In genomic region chr6:168938546-168938945, GRCh38 we compare ENCODE assay signal across 16 cellular contexts.
DNase-seq lines count a peak whose midpoint lies in the region; ATAC-seq and TF ChIP-seq lines count a peak whose summit lies in the region.
"Had no signal": no experiment of that assay in that cellular context is flagged by ENCODE, and none has a peak within 500 bp of the region (broad histone marks: within the 10 kb centered on the region; RNA-seq: fewer than 3 reads in every experiment).

No MANE protein-coding gene starts in this region.

- peaks cover 3 to 26% (median 9%) of the 10 kb centered on the region in 4 donors for H3K4me1 ChIP-seq in esophagus muscularis mucosa
- peaks cover 0 to 15% (median 8%) of the 10 kb centered on the region in 4 donors for H3K4me1 ChIP-seq in transverse colon
- H3K4me1 ChIP-seq in ovary (ENCODE audit: insufficient read depth), result peaks cover 30% of the 10 kb centered on the region
- H3K4me1 ChIP-seq: BE2C, HAP-1 had no signal

- H3K36me3 Mint-ChIP-seq in nephron (ENCODE audit: low read depth), result no peaks in the 10 kb centered on the region
- H3K36me3 Mint-ChIP-seq: CD14-positive monocyte; CD8-positive, alpha-beta T cell had no signal

- H3K27me3 Mint-ChIP-seq in nephron (ENCODE audit: low read depth), result peaks cover 15% of the 10 kb centered on the region

- H3K36me3 ChIP-seq in esophagus muscularis mucosa (no peaks in the 10 kb centered on the region), transverse colon (no peaks in the 10 kb centered on the region), ovary (no peaks in the 10 kb centered on the region)
- H3K36me3 ChIP-seq: BE2C, HAP-1 had no signal

- no peak overlapping the region for H3K4me3 ChIP-seq in esophagus muscularis mucosa
- no peak overlapping the region for H3K4me3 ChIP-seq in transverse colon
- no peak overlapping the region for H3K4me3 ChIP-seq in ovary
- H3K4me3 ChIP-seq: HAP-1 had no signal

- H3K27ac ChIP-seq in esophagus muscularis mucosa (replicated peaks in 1 of 4) (no peak overlapping the region), transverse colon (peak overlapping the region in 3 of 4 donors; percentile 12 to 67 (median 48)), ovary (peak overlapping the region in 1 of 2 donors; percentile 37)

- H3K27me3 ChIP-seq in esophagus muscularis mucosa (no peaks in the 10 kb centered on the region), transverse colon (no peaks in the 10 kb centered on the region), ovary (no peaks in the 10 kb centered on the region)

- intact Hi-C loops in esophagus muscularis mucosa (cut with DNase I) (no loop called here), transverse colon (cut with DNase I; ENCODE audit: low total_unique reads) (no loop called here), ovary (cut with DNase I) (no loop called here), Right ventricle myocardium inferior (cut with DNase I) (no loop called here)

- H3K4me1 Mint-ChIP-seq in nephron, result peaks cover 53% of the 10 kb centered on the region
- H3K4me1 Mint-ChIP-seq: CD14-positive monocyte had no signal

- TF ChIP-seq EP300 in Ishikawa (IDR thresholded peaks at IDR 0.05; ENCODE audit: borderline replicate concordance) (no peak), esophagus muscularis mucosa (IDR thresholded peaks at IDR 0.05) (no peak), transverse colon (IDR thresholded peaks at IDR 0.05; ENCODE audit: low read depth) (no peak), ovary (IDR thresholded peaks at IDR 0.05) (no peak)

- no peak for TF ChIP-seq POLR2A in esophagus muscularis mucosa (IDR thresholded peaks at IDR 0.05; ENCODE audit: low read depth)
- TF ChIP-seq POLR2A in transverse colon (IDR thresholded peaks at IDR 0.05), result no peak
- TF ChIP-seq POLR2A in ovary (IDR thresholded peaks at IDR 0.05), result no peak

- peak overlapping the region in 1 of 3 experiments; percentile 35 for H3K4me3 Mint-ChIP-seq in nephron
- H3K4me3 Mint-ChIP-seq: CD14-positive monocyte; CD8-positive, alpha-beta T cell had no signal

- H3K9me3 ChIP-seq in esophagus muscularis mucosa, result no peaks in the 10 kb centered on the region
- H3K9me3 ChIP-seq in transverse colon, result no peaks in the 10 kb centered on the region
- no peaks in the 10 kb centered on the region for H3K9me3 ChIP-seq in ovary
- H3K9me3 ChIP-seq: BE2C, HAP-1 had no signal

- H3K27ac Mint-ChIP-seq in nephron, result peak overlapping the region; percentile 43 to 81 (median 48)
- H3K27ac Mint-ChIP-seq: CD14-positive monocyte; CD8-positive, alpha-beta T cell had no signal

- TF ChIP-seq RAD21 in Ishikawa (IDR thresholded peaks at IDR 0.05; ENCODE audit: low read depth), result no peak

- no peak for ATAC-seq in Right ventricle myocardium inferior
- ATAC-seq: CD8-positive, alpha-beta T cell had no signal

- WGBS in esophagus muscularis mucosa, result 72% methylated on average over 12 of the region's 12 CpGs
- 46 to 78% methylated on average over 9 to 12 of the region's 12 CpGs for WGBS in transverse colon (ENCODE audit: low coverage in 1 of 2), 2 donors
- WGBS in ovary, 3 donors, result 38 to 62% (median 40%) methylated on average over 12 of the region's 12 CpGs

- peaks cover 4% of the 10 kb centered on the region for H3K9me3 Mint-ChIP-seq in nephron
- H3K9me3 Mint-ChIP-seq: CD8-positive, alpha-beta T cell had no signal

- in situ Hi-C loops in transverse colon (cut with MboI; ENCODE audit: low pct_ligation_motif_present in 1 of 4, low pct_unique_long_range_greater_than_20kb in 1 of 4, low sequenced_read_pairs in 3 of 4), result no loop called here

- DNase-seq in esophagus muscularis mucosa (ENCODE audit: extremely low spot score) (peak; percentile 79), transverse colon (no peak), ovary (no peak), SKM-1 treated with dmso at 0.1 percent for 144 hours (lab: John Stamatoyannopoulos, UW; ENCODE audit: unreplicated experiment) (no peak), Right ventricle myocardium inferior (ENCODE audit: missing footprints) (no peak)
- DNase-seq: ACHN; BE2C; CD8-positive, alpha-beta T cell; COR-L47; DMS153; DMS79 treated with DMSO at 0.1 percent for 48 hours; EL had no signal

- TF ChIP-seq CTCF in esophagus muscularis mucosa (IDR thresholded peaks at IDR 0.05), result no peak
- no peak for TF ChIP-seq CTCF in nephron (IDR thresholded peaks at IDR 0.05; ENCODE audit: unreplicated experiment in 3 of 3)
- no peak for TF ChIP-seq CTCF in transverse colon (IDR thresholded peaks at IDR 0.05)
- TF ChIP-seq CTCF in ovary (IDR thresholded peaks at IDR 0.05), result no peak

TF ChIP-seq in Ishikawa, 13 proteins besides CTCF, POLR2A, EP300 and RAD21:
- TF ChIP-seq TCF12 (IDR thresholded peaks at IDR 0.05; ENCODE audit: low read depth), result 0 out of 2 replicates have a peak, but pooled peaks have one; percentile 12
- TF ChIP-seq CREB1 (IDR thresholded peaks at IDR 0.05; ENCODE audit: low read depth), result no peak

Comparison
In these comparisons a context has a peak if more than half of its experiments do, and no peak if none do; other contexts are left out.
1. H3K27ac ChIP-seq: peak in transverse colon (3 of 4); none in esophagus muscularis mucosa (0 of 4).